Comparison of ENCODE assay signal across 8 cellular contexts in genomic region chr7:79176859-79177477, GRCh38.
DNase-seq lines count a peak whose midpoint lies in the region; ATAC-seq, FAIRE-seq and TF ChIP-seq lines count a peak whose summit lies in the region.

No MANE protein-coding gene starts in this region.

- H3K4me3 Mint-ChIP-seq in brain, result peak overlapping the region in 1 of 5 experiments; percentile 71
- H3K4me3 Mint-ChIP-seq in stimulated activated naive B cell treated with anti-CD40 and anti-IgM and Interleukin-4, amounts not matched to agents 10 μg/mL and 1 μg/mL and 100 μg/mL, for 72 hours, result no peak overlapping the region
- no peak overlapping the region for H3K4me3 Mint-ChIP-seq in activated T-helper 17 cell treated with anti-CD3 and anti-CD28 coated beads, Interleukin-2, amount 50 U/mL, for 72 hours

- DNase-seq in D721Med (ENCODE audit: insufficient read length, low spot score) (no peak), NCI-H510A treated with DMSO at 0.1 percent for 48 hours (lab: John Stamatoyannopoulos, UW) (peak; percentile 34), left colon (no peak)
- DNase-seq in stimulated activated naive B cell treated with anti-CD40 and anti-IgM and Interleukin-4, amounts not matched to agents 10 μg/mL and 1 μg/mL and 100 μg/mL, for 72 hours, result no peak

- H3K27ac Mint-ChIP-seq in brain, result no peak overlapping the region
- H3K27ac Mint-ChIP-seq in stimulated activated naive B cell treated with anti-CD40 and anti-IgM and Interleukin-4, amounts not matched to agents 10 μg/mL and 1 μg/mL and 100 μg/mL, for 72 hours, result no peak overlapping the region
- H3K27ac Mint-ChIP-seq in activated T-helper 17 cell treated with anti-CD3 and anti-CD28 coated beads, Interleukin-2, amount 50 U/mL, for 72 hours, result no peak overlapping the region

- TF ChIP-seq CTCF in D721Med (IDR thresholded peaks at IDR 0.05; ENCODE audit: insufficient read depth, missing control alignments), result peak; percentile 66
- peak; percentile 67 to 79 for TF ChIP-seq CTCF in brain (conservative IDR thresholded peaks at IDR 0.05)

- peaks cover 3 to 12% (median 3%) of the 10 kb centered on the region in 5 experiments for H3K9me3 Mint-ChIP-seq in brain
- no peaks in the 10 kb centered on the region for H3K9me3 Mint-ChIP-seq in stimulated activated naive B cell treated with anti-CD40 and anti-IgM and Interleukin-4, amounts not matched to agents 10 μg/mL and 1 μg/mL and 100 μg/mL, for 72 hours
- H3K9me3 Mint-ChIP-seq in activated T-helper 17 cell treated with anti-CD3 and anti-CD28 coated beads, Interleukin-2, amount 50 U/mL, for 72 hours, result peaks cover 8% of the 10 kb centered on the region

- H3K4me1 Mint-ChIP-seq in brain, result peaks cover 8% of the 10 kb centered on the region
- no peaks in the 10 kb centered on the region for H3K4me1 Mint-ChIP-seq in stimulated activated naive B cell treated with anti-CD40 and anti-IgM and Interleukin-4, amounts not matched to agents 10 μg/mL and 1 μg/mL and 100 μg/mL, for 72 hours
- H3K4me1 Mint-ChIP-seq in activated T-helper 17 cell treated with anti-CD3 and anti-CD28 coated beads, Interleukin-2, amount 50 U/mL, for 72 hours, result no peaks in the 10 kb centered on the region

- H3K27me3 Mint-ChIP-seq in brain, result no peaks in the 10 kb centered on the region
- H3K27me3 Mint-ChIP-seq in stimulated activated naive B cell treated with anti-CD40 and anti-IgM and Interleukin-4, amounts not matched to agents 10 μg/mL and 1 μg/mL and 100 μg/mL, for 72 hours, result no peaks in the 10 kb centered on the region
- H3K27me3 Mint-ChIP-seq in activated T-helper 17 cell treated with anti-CD3 and anti-CD28 coated beads, Interleukin-2, amount 50 U/mL, for 72 hours, result no peaks in the 10 kb centered on the region

- intact Hi-C loops in left colon (cut with DNase I, micrococcal nuclease), result no loop called here

- ATAC-seq in HG02852 (IDR thresholded peaks at IDR 0.05; ENCODE audit: unreplicated experiment), result peak; percentile 68
- peak; percentile 59 for ATAC-seq in left colon
- ATAC-seq in GM21619 (IDR thresholded peaks at IDR 0.05; ENCODE audit: unreplicated experiment), result no peak
- ATAC-seq in stimulated activated naive B cell treated with anti-CD40 and anti-IgM and Interleukin-4, amounts not matched to agents 10 μg/mL and 1 μg/mL and 100 μg/mL, for 72 hours (replicated peaks), result no peak
- no peak for ATAC-seq in activated T-helper 17 cell treated with anti-CD3 and anti-CD28 coated beads, Interleukin-2, amount 50 U/mL, for 72 hours (replicated peaks)

- peak; percentile 80 for FAIRE-seq in D721Med (lab: Jason Lieb, UNC)

- H3K36me3 Mint-ChIP-seq in brain, result no peaks in the 10 kb centered on the region
- no peaks in the 10 kb centered on the region for H3K36me3 Mint-ChIP-seq in stimulated activated naive B cell treated with anti-CD40 and anti-IgM and Interleukin-4, amounts not matched to agents 10 μg/mL and 1 μg/mL and 100 μg/mL, for 72 hours
- H3K36me3 Mint-ChIP-seq in activated T-helper 17 cell treated with anti-CD3 and anti-CD28 coated beads, Interleukin-2, amount 50 U/mL, for 72 hours (ENCODE audit: low read depth), result no peaks in the 10 kb centered on the region

Comparison
In these comparisons a context has a peak if more than half of its experiments do, and no peak if none do; other contexts are left out.
1. ATAC-seq: peak in HG02852 (single experiment) and left colon (single experiment); none in GM21619 (single experiment), stimulated activated naive B cell treated with anti-CD40 and anti-IgM and Interleukin-4, amounts not matched to agents 10 μg/mL and 1 μg/mL and 100 μg/mL, for 72 hours (0 of 2) and activated T-helper 17 cell treated with anti-CD3 and anti-CD28 coated beads, Interleukin-2, amount 50 U/mL, for 72 hours (single experiment).